ENCODE assay signal across 12 cellular contexts in genomic region chr1:200042119-200042436, GRCh38. TPM values are rescaled to one million over a fixed set of nuclear protein-coding genes. Genes with fewer than 3 reads are reported as not detected.
DNase-seq lines count a peak whose midpoint lies in the region; ATAC-seq and TF ChIP-seq lines count a peak whose summit lies in the region.
"Had no signal": no experiment of that assay in that cellular context is flagged by ENCODE, and none has a peak within 500 bp of the region (broad histone marks: within the 10 kb centered on the region; RNA-seq: fewer than 3 reads in every experiment).

No MANE protein-coding gene starts in this region.

- H3K4me2 ChIP-seq in hepatocyte = peak overlapping the region; percentile 96

- CTCF ChIA-PET in CD4-positive, alpha-beta memory T cell (lab: Charles Lee; ENCODE audit: partially characterized antibody) = no interaction called here

- peak overlapping the region; percentile 17 for H2AFZ ChIP-seq in hepatocyte

- H3K27ac ChIP-seq in CD4-positive, alpha-beta memory T cell (ENCODE audit: low read depth, low read length) = no peak overlapping the region
- H3K27ac ChIP-seq in Peyer's patch = peak overlapping the region in 3 of 4 donors; percentile 69 to 87 (median 77)
- peak overlapping the region; percentile 60 for H3K27ac ChIP-seq in hepatocyte
- no peak overlapping the region for H3K27ac ChIP-seq in psoas muscle

- no peaks in the 10 kb centered on the region for H3K9me2 ChIP-seq in hepatocyte (replicated peaks; ENCODE audit: insufficient read depth)

- peaks cover 0 to 4% (median 0%) of the 10 kb centered on the region in 8 donors for H3K9me3 Mint-ChIP-seq in CD4-positive, alpha-beta memory T cell

- H3K27me3 Mint-ChIP-seq in CD4-positive, alpha-beta memory T cell = peaks cover 54 to 63% of the 10 kb centered on the region in 2 donors

- peaks cover 37% of the 10 kb centered on the region for H3K4me1 ChIP-seq in CD4-positive, alpha-beta memory T cell (ENCODE audit: insufficient read depth, low read length)
- peaks cover 0 to 7% (median 3%) of the 10 kb centered on the region in 4 donors for H3K4me1 ChIP-seq in Peyer's patch
- peaks cover 6% of the 10 kb centered on the region for H3K4me1 ChIP-seq in hepatocyte (ENCODE audit: insufficient read depth)
- H3K4me1 ChIP-seq in psoas muscle = peaks cover 16% of the 10 kb centered on the region

- H3K79me2 ChIP-seq in hepatocyte = peaks cover 59% of the 10 kb centered on the region

- H3K27me3 ChIP-seq in CD4-positive, alpha-beta memory T cell (ENCODE audit: insufficient read depth, low read length) = peaks cover 63% of the 10 kb centered on the region
- H3K27me3 ChIP-seq in Peyer's patch (peaks cover 0 to 15% of the 10 kb centered on the region in 2 donors), hepatocyte (peaks cover 79% of the 10 kb centered on the region), psoas muscle (ENCODE audit: insufficient read depth in 3 of 3, low read length in 2 of 3) (peaks cover 3 to 92% (median 42%) of the 10 kb centered on the region in 3 donors)

- H3K4me3 ChIP-seq in CD4-positive, alpha-beta memory T cell (ENCODE audit: low read length in 2 of 2) = no peak overlapping the region
- H3K4me3 ChIP-seq in Peyer's patch (peak overlapping the region; percentile 28 to 71 (median 51)), hepatocyte (peak overlapping the region; percentile 9), psoas muscle (peak overlapping the region; percentile 50)

- POLR2A ChIA-PET in CD4-positive, alpha-beta memory T cell (lab: Charles Lee; ENCODE audit: partially characterized antibody) = no interaction called here

- H4K20me1 ChIP-seq in hepatocyte (ENCODE audit: insufficient read depth, poor library complexity, severe bottlenecking) = peaks cover 6% of the 10 kb centered on the region

- 6% methylated on average over 18 of the region's 18 CpGs for WGBS in hepatocyte (ENCODE audit: low lambda C conversion rate, missing lambda C conversion rate)
- WGBS in psoas muscle, 3 donors = 14 to 39% (median 33%) methylated on average over 18 of the region's 18 CpGs

- DNase-seq in CD4-positive, alpha-beta memory T cell = no peak
- DNase-seq in Peyer's patch (no peak), hepatocyte (ENCODE audit: low spot score) (no peak), psoas muscle (no peak), occipital lobe (lab: John Stamatoyannopoulos, UW) (no peak), NCI-H187 treated with DMSO at 0.1 percent for 48 hours (lab: John Stamatoyannopoulos, UW) (no peak)
- DNase-seq: anterior cingulate cortex; DMS79; hypothalamus; NK-92 treated with Interleukin-12 subunit alpha and Interleukin-12 subunit beta, amount 100 ng/mL, for 24 hours had no signal

- H3K9me3 ChIP-seq in CD4-positive, alpha-beta memory T cell (ENCODE audit: control insufficient read depth in 1 of 2, low read length in 2 of 2) = no peaks in the 10 kb centered on the region
- peaks cover 0 to 5% (median 0%) of the 10 kb centered on the region in 4 donors for H3K9me3 ChIP-seq in Peyer's patch
- H3K9me3 ChIP-seq in hepatocyte (ENCODE audit: low read depth) = no peaks in the 10 kb centered on the region
- no peaks in the 10 kb centered on the region for H3K9me3 ChIP-seq in psoas muscle

- intact Hi-C loops in CD4-positive, alpha-beta memory T cell (cut with micrococcal nuclease) = no loop called here
- intact Hi-C loops in psoas muscle (cut with DNase I) = loop anchor here in 1 of 2 donors (1.0 kb wide), 1 partner anchor 33 kb away; no protein-coding TSS in a partner anchor

- no peaks in the 10 kb centered on the region for H3K36me3 Mint-ChIP-seq in CD4-positive, alpha-beta memory T cell

- TF ChIP-seq CTCF in Peyer's patch (IDR thresholded peaks at IDR 0.05) = no peak
- TF ChIP-seq CTCF in hepatocyte (IDR thresholded peaks at IDR 0.05; ENCODE audit: poor library complexity) = no peak
- TF ChIP-seq CTCF in psoas muscle (IDR thresholded peaks at IDR 0.05) = no peak

- no peak for TF ChIP-seq POLR2A in Peyer's patch (IDR thresholded peaks at IDR 0.05)

- no peaks in the 10 kb centered on the region for H3K36me3 ChIP-seq in CD4-positive, alpha-beta memory T cell (ENCODE audit: insufficient read depth, low read length)
- no peaks in the 10 kb centered on the region for H3K36me3 ChIP-seq in Peyer's patch
- H3K36me3 ChIP-seq in hepatocyte (replicated peaks; ENCODE audit: insufficient read depth, low read depth) = no peaks in the 10 kb centered on the region
- no peaks in the 10 kb centered on the region for H3K36me3 ChIP-seq in psoas muscle (ENCODE audit: insufficient read depth in 1 of 2, low read depth in 1 of 2)

- ATAC-seq in psoas muscle (no peak), GM19023 (IDR thresholded peaks at IDR 0.05; ENCODE audit: unreplicated experiment) (no peak), GM21529 (IDR thresholded peaks at IDR 0.05; ENCODE audit: unreplicated experiment) (no peak)

- H3K4me3 Mint-ChIP-seq in CD4-positive, alpha-beta memory T cell = peak overlapping the region in 5 of 8 donors; percentile 12 to 68 (median 33)

- no peak overlapping the region for H3K27ac Mint-ChIP-seq in CD4-positive, alpha-beta memory T cell

- peaks cover 13 to 51% (median 28%) of the 10 kb centered on the region in 4 donors for H3K4me1 Mint-ChIP-seq in CD4-positive, alpha-beta memory T cell

RNA-seq across cellular contexts. Expression of gene NR5A2, which starts 14.6 kb away (rescaled TPM):
- total RNA-seq in CD4-positive, alpha-beta memory T cell = not detected
- not detected for polyA plus RNA-seq in CD4-positive, alpha-beta memory T cell
- total RNA-seq in Peyer's patch (100 to 1,000 TPM in 3 of 4 donors, 10 to 100 TPM in 1; 37.1 to 193 (median 171) TPM), hepatocyte (49.6 and 55.5 TPM in 2 replicates), psoas muscle (1 to 10 TPM in 1 of 4 donors, under 1 TPM in 3; 0.60 to 1.2 (median 0.90) TPM), occipital lobe (0.31 TPM)
- polyA plus RNA-seq in hepatocyte (16.4 and 19.8 TPM in 2 replicates), psoas muscle (under 1 TPM; 0.27 to 0.29 (median 0.29) TPM)

Comparison
In these comparisons a context has a peak if more than half of its experiments do, and no peak if none do; other contexts are left out.
1. H3K27ac ChIP-seq: peak in Peyer's patch (3 of 4) and hepatocyte (single experiment); none in CD4-positive, alpha-beta memory T cell (single experiment) and psoas muscle (single experiment).
2. H3K4me3 ChIP-seq: peak in Peyer's patch (4 of 4), hepatocyte (single experiment) and psoas muscle (single experiment); none in CD4-positive, alpha-beta memory T cell (0 of 2).
3. RNA of gene NR5A2, which starts 14.6 kb away (total RNA-seq): 37.1 to 193 TPM in Peyer's patch and 49.6 to 55.5 TPM in hepatocyte; 0.60 to 1.2 TPM in psoas muscle, 0.31 TPM in occipital lobe (single experiment) and not detected in CD4-positive, alpha-beta memory T cell; every median in the first group is over 10 times any median in the second.